Comparison of ENCODE assay signal across 8 cellular contexts in genomic region chr6:166097914-166098522, GRCh38.
DNase-seq lines count a peak whose midpoint lies in the region; ATAC-seq and TF ChIP-seq lines count a peak whose summit lies in the region.

No MANE protein-coding gene starts in this region.

- H3K4me1 ChIP-seq in DOHH2 (ENCODE audit: control insufficient read depth, low read length) (no peaks in the 10 kb centered on the region), Loucy (ENCODE audit: insufficient read depth, low read length, poor library complexity, severe bottlenecking) (no peaks in the 10 kb centered on the region), mesodermal cell (ENCODE audit: control insufficient read depth, insufficient read depth, low read length, poor library complexity, severe bottlenecking) (no peaks in the 10 kb centered on the region)

- H3K4me3 ChIP-seq in DOHH2 (ENCODE audit: low read length) (no peak overlapping the region), Loucy (ENCODE audit: low read length, poor library complexity, severe bottlenecking) (no peak overlapping the region), mesodermal cell (ENCODE audit: extremely low read depth, insufficient read depth, low read length, poor library complexity, severe bottlenecking) (peak overlapping the region; percentile 36)

- H3K27me3 Mint-ChIP-seq in endothelial cell (ENCODE audit: unreplicated experiment): no peaks in the 10 kb centered on the region

- H3K79me2 ChIP-seq in DOHH2 (ENCODE audit: control insufficient read depth, low read length) (no peaks in the 10 kb centered on the region), Loucy (ENCODE audit: insufficient read depth, low read length) (no peaks in the 10 kb centered on the region)

- WGBS in mesodermal cell (ENCODE audit: insufficient coverage in 2 of 2), 2 experiments: 50 to 54% methylated on average over 10 to 11 of the region's 19 CpGs

- H3K27ac ChIP-seq in DOHH2 (ENCODE audit: low read depth, low read length): no peak overlapping the region
- no peak overlapping the region for H3K27ac ChIP-seq in mesodermal cell (ENCODE audit: low read depth, low read length, severe bottlenecking)

- H2AFZ ChIP-seq in Loucy (ENCODE audit: low read length): no peak overlapping the region

- TF ChIP-seq CTCF in DOHH2 (IDR thresholded peaks at IDR 0.05; ENCODE audit: low read depth, low read length, poor library complexity, severe bottlenecking) (peak; percentile 71), Loucy (conservative IDR thresholded peaks at IDR 0.05; ENCODE audit: low read length) (peak; percentile 98), endothelial cell (IDR thresholded peaks at IDR 0.05; ENCODE audit: unreplicated experiment) (peak; percentile 89)

- peaks cover 10% of the 10 kb centered on the region for H3K9me3 ChIP-seq in DOHH2 (ENCODE audit: control insufficient read depth, insufficient read depth, low read length)
- peaks cover 8% of the 10 kb centered on the region; the same call in 1 of the 2 replicates for H3K9me3 ChIP-seq in Loucy (ENCODE audit: insufficient read depth, low read depth, low read length)
- peaks cover 12% of the 10 kb centered on the region for H3K9me3 ChIP-seq in mesodermal cell (ENCODE audit: control insufficient read depth, low read length)

- peak; percentile 69 to 76 for DNase-seq in activated CD4-positive, alpha-beta T cell treated with anti-CD3 and anti-CD28 coated beads, Interleukin-2, amount 50 U/mL, for 48 hours
- DNase-seq in endothelial cell (ENCODE audit: low spot score): peak; percentile 92
- peak; percentile 41 to 45 for DNase-seq in stimulated activated CD8-positive, alpha-beta memory T cell treated with anti-CD3 and anti-CD28 coated beads, Interleukin-15, amount 100 ng/mL, for 48 hours (ENCODE audit: low read depth in 2 of 2)
- no peak for DNase-seq in NCI-H226

- no peak overlapping the region for H3K27ac Mint-ChIP-seq in endothelial cell (ENCODE audit: unreplicated experiment)

- no peaks in the 10 kb centered on the region for H3K4me1 Mint-ChIP-seq in endothelial cell (ENCODE audit: unreplicated experiment)

- no peak overlapping the region for H3K4me3 Mint-ChIP-seq in endothelial cell (ENCODE audit: unreplicated experiment)

- peaks cover 15% of the 10 kb centered on the region for H3K9me3 Mint-ChIP-seq in endothelial cell (ENCODE audit: unreplicated experiment)

- no peaks in the 10 kb centered on the region for H4K20me1 ChIP-seq in DOHH2 (ENCODE audit: control insufficient read depth, insufficient read depth, low read depth, low read length)
- no peaks in the 10 kb centered on the region for H4K20me1 ChIP-seq in Loucy (ENCODE audit: insufficient read depth, low read length, poor library complexity, severe bottlenecking)

- no peaks in the 10 kb centered on the region for H3K27me3 ChIP-seq in DOHH2 (ENCODE audit: control insufficient read depth, low read length)
- H3K27me3 ChIP-seq in Loucy (ENCODE audit: insufficient read depth, low read length, poor library complexity, severe bottlenecking): no peaks in the 10 kb centered on the region

- H3F3A ChIP-seq in DOHH2 (ENCODE audit: control insufficient read depth, insufficient read depth) (no peaks in the 10 kb centered on the region), Loucy (ENCODE audit: low read depth) (no peaks in the 10 kb centered on the region)

- H3K4me2 ChIP-seq in DOHH2 (ENCODE audit: low read length) (no peak overlapping the region), Loucy (ENCODE audit: low read depth, low read length, poor library complexity, severe bottlenecking) (no peak overlapping the region)

- no peak overlapping the region for H3K9ac ChIP-seq in Loucy (ENCODE audit: low read depth, low read length, poor library complexity, severe bottlenecking)

- H3K9me2 ChIP-seq in DOHH2 (replicated peaks; ENCODE audit: control insufficient read depth, low read length) (no peaks in the 10 kb centered on the region), Loucy (replicated peaks; ENCODE audit: low read depth, low read length) (no peaks in the 10 kb centered on the region)

- H3K36me3 ChIP-seq in DOHH2 (ENCODE audit: control insufficient read depth, low read length): no peaks in the 10 kb centered on the region
- no peaks in the 10 kb centered on the region for H3K36me3 ChIP-seq in Loucy (ENCODE audit: insufficient read depth, low read length)
- no peaks in the 10 kb centered on the region for H3K36me3 ChIP-seq in mesodermal cell (ENCODE audit: control insufficient read depth, insufficient read depth, low read length)

- ATAC-seq in GM21619 (IDR thresholded peaks at IDR 0.05; ENCODE audit: unreplicated experiment): peak; percentile 85

- peaks cover 7% of the 10 kb centered on the region for H3K36me3 Mint-ChIP-seq in endothelial cell (ENCODE audit: low read depth, unreplicated experiment)
